In genomic region chr3:34683851-34684250, GRCh38 we compare ENCODE assay signal across 1 cellular context.
TF ChIP-seq lines count a peak whose summit lies in the region.

No MANE protein-coding gene starts in this region.

TF ChIP-seq in GM23338, 12 proteins besides CTCF, POLR2A, EP300 and RAD21 (continued from another document):
- no peak for TF ChIP-seq REST (IDR thresholded peaks at IDR 0.05; ENCODE audit: unreplicated experiment)
- TF ChIP-seq ETS1 (IDR thresholded peaks at IDR 0.05), result no peak
